ENCODE assay signal across 8 cellular contexts in the genomic region with DNA sequence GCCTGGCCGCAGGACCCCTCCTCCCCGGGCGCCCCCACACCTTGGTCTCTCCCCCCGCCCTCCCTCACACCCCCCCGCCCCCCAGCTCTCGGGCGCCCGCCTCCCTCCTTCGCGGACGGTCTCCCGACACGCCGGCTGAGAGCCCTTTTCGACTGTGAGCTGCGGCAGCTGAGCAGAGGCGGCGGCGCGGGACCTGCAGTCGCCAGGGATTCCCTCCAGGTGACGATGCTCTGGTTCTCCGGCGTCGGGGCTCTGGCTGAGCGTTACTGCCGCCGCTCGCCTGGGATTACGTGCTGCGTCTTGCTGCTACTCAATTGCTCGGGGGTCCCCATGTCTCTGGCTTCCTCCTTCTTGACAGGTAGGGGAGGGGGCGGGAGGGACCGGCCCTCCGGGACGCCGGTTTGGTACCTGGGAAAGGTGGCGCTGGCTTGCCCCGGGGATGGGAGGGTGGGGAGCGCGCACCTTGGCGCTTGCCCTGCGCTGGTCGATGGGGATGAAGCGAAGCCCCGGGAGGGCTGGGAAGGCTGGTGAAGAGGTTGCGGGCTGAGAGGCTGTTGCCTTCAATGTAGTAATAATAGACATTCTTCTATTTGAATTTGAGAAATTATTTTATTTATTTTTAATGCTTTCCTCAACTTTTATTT. TPM values are rescaled to one million over a fixed set of nuclear protein-coding genes. Genes with fewer than 3 reads are reported as not detected.
A peak's percentile ranks its signal among the peaks of the same experiment; 100 is the strongest.
DNase-seq lines count a peak whose midpoint lies in the region; ATAC-seq, FAIRE-seq and TF ChIP-seq lines count a peak whose summit lies in the region.

A gene (plus strand): TSS at position 151 of the 644 bp plus-strand sequence. CDS start 75 bp downstream, at position 226.

- H3K79me1 ChIP-seq in IMR-90 (ENCODE audit: low read depth in 1 of 2, low read length in 2 of 2) = no peaks in the 10 kb centered on the region

- CTCF ChIA-PET in IMR-90 (lab: Yijun Ruan, JAX) = interaction anchor here (0.6 to 1.9 kb wide), 4 partner anchors 11 to 732 kb away, joined by 3 to 7 read pairs (median 4); no protein-coding TSS in a partner anchor
- CTCF ChIA-PET in activated B cell treated with CpG ODN at 0.5 μM for 24 hours (lab: Charles Lee) = interaction anchor here (1.7 kb wide), 1 partner anchor 10 kb away, joined by 7 read pairs; no protein-coding TSS in a partner anchor

- H3K4me2 ChIP-seq in IMR-90 (ENCODE audit: low read depth, low read length) = peak within 1 kb of the TSS; percentile 96

- H3K4ac ChIP-seq in IMR-90 (ENCODE audit: low read depth, low read length) = peak within 1 kb of the TSS; percentile 58

- DNase-seq in Caki2 (ENCODE audit: low read depth) = peak; percentile 29
- DNase-seq in IMR-90 = peak; percentile 19
- DNase-seq in activated B cell treated with CpG ODN at 0.5 μM for 24 hours = no peak
- peak; percentile 27 to 42 for DNase-seq in frontal cortex (ENCODE audit: low spot score in 2 of 2)
- DNase-seq in GDM1 (lab: John Stamatoyannopoulos, UW) = no peak
- DNase-seq in UCSD-AML1 (lab: John Stamatoyannopoulos, UW; ENCODE audit: unreplicated experiment) = no peak

- peak within 1 kb of the TSS; percentile 96 for H2AFZ ChIP-seq in IMR-90 (replicated peaks; ENCODE audit: low read length, poor library complexity)
- peak within 1 kb of the TSS; percentile 97 for H2AFZ ChIP-seq in neuron (ENCODE audit: low read depth, low read length)

- H3K9ac ChIP-seq in IMR-90 (ENCODE audit: low read depth, low read length) = peak within 1 kb of the TSS; percentile 88

- TF ChIP-seq CTCF in IMR-90 (conservative IDR thresholded peaks at IDR 0.05; ENCODE audit: low read depth, low read length) = no peak
- no peak for TF ChIP-seq CTCF in activated B cell treated with CpG ODN at 0.5 μM for 24 hours (IDR thresholded peaks at IDR 0.05)

- H3K9me1 ChIP-seq in IMR-90 (ENCODE audit: insufficient read depth, low read length) = no peaks in the 10 kb centered on the region

- H3K23ac ChIP-seq in IMR-90 (ENCODE audit: low read depth, low read length) = peak within 1 kb of the TSS; percentile 78; the same call in 1 of the 2 replicates

- H3K56ac ChIP-seq in IMR-90 (ENCODE audit: extremely low read depth, insufficient read depth, low read length) = peak within 1 kb of the TSS; percentile 35

- peak within 1 kb of the TSS; percentile 41 for H3K14ac ChIP-seq in IMR-90 (replicated peaks; ENCODE audit: low read depth, low read length)

- H3K4me3 ChIP-seq in IMR-90 (ENCODE audit: insufficient read depth, low read depth, low read length) (peak within 1 kb of the TSS; percentile 93), neuron (ENCODE audit: low read length) (peak within 1 kb of the TSS; percentile 42)

- no peaks in the 10 kb centered on the region for H3K36me3 ChIP-seq in IMR-90 (ENCODE audit: control insufficient read depth, insufficient read depth, low read length)
- H3K36me3 ChIP-seq in neuron (ENCODE audit: insufficient read depth, low read length) = no peaks in the 10 kb centered on the region

- H2BK5ac ChIP-seq in IMR-90 (ENCODE audit: low read depth, low read length, poor library complexity, severe bottlenecking) = peak within 1 kb of the TSS; percentile 70

- no peak for FAIRE-seq in frontal cortex (lab: Jason Lieb, UNC)

- peak within 1 kb of the TSS; percentile 28; the same call in 2 of the 3 replicates for H2BK15ac ChIP-seq in IMR-90 (ENCODE audit: low read depth, low read length)

- H2BK120ac ChIP-seq in IMR-90 (ENCODE audit: low read depth, low read length) = peak within 1 kb of the TSS; percentile 48

- H3K27me3 ChIP-seq in IMR-90 (ENCODE audit: control insufficient read depth, insufficient read depth, low read length) (no peaks in the 10 kb centered on the region), neuron (ENCODE audit: insufficient read depth, low read length) (peaks cover 46% of the 10 kb centered on the region)

- H3K27ac Mint-ChIP-seq in activated B cell treated with CpG ODN at 0.5 μM for 24 hours = no peak within 1 kb of the TSS

- H3K27ac ChIP-seq in IMR-90 (ENCODE audit: insufficient read depth, low read length) = peak within 1 kb of the TSS; percentile 74

- H2AK5ac ChIP-seq in IMR-90 (ENCODE audit: low read depth, low read length) = peak within 1 kb of the TSS; percentile 76; the same call in 1 of the 2 replicates

- WGBS in IMR-90 (ENCODE audit: extremely low coverage in 2 of 2, insufficient read length in 1 of 2), 2 experiments = 0% methylated on average over 15 of the region's 47 CpGs; no CpG with 5 or more reads in 1 of the 2 experiments

- H3K4me1 ChIP-seq in IMR-90 (ENCODE audit: control insufficient read depth, insufficient read depth, low read length) = peaks cover 4% of the 10 kb centered on the region; the same call in 1 of the 2 replicates
- peaks cover 7% of the 10 kb centered on the region for H3K4me1 ChIP-seq in neuron (ENCODE audit: insufficient read depth, low read length)

- peak within 1 kb of the TSS; percentile 73 for H3K18ac ChIP-seq in IMR-90 (ENCODE audit: low read depth, low read length)

- H2AK9ac ChIP-seq in IMR-90 (replicated peaks; ENCODE audit: low read depth, low read length, poor library complexity) = peak within 1 kb of the TSS; percentile 79

- no peak for TF ChIP-seq POLR2A in IMR-90 (IDR thresholded peaks at IDR 0.05; ENCODE audit: low read depth, low read length)

- peaks cover 50% of the 10 kb centered on the region for H3K27me3 Mint-ChIP-seq in activated B cell treated with CpG ODN at 0.5 μM for 24 hours

- peak within 1 kb of the TSS; percentile 75 for H3K4me3 Mint-ChIP-seq in activated B cell treated with CpG ODN at 0.5 μM for 24 hours

- peak within 1 kb of the TSS; percentile 85; the same call in 1 of the 2 replicates for H4K91ac ChIP-seq in IMR-90 (ENCODE audit: insufficient read depth, low read depth, low read length)

- no peaks in the 10 kb centered on the region for H3K36me3 Mint-ChIP-seq in activated B cell treated with CpG ODN at 0.5 μM for 24 hours (ENCODE audit: low read depth)

- no peaks in the 10 kb centered on the region for H3K9me3 ChIP-seq in IMR-90 (ENCODE audit: control insufficient read depth, insufficient read depth, low read length)
- H3K9me3 ChIP-seq in neuron (ENCODE audit: low read length) = no peaks in the 10 kb centered on the region

- dilution Hi-C loops in IMR-90 (cut with HindIII; ENCODE audit: low sequenced_read_pairs, unreplicated experiment) = no loop called here

- intact Hi-C loops in IMR-90 (cut with micrococcal nuclease) = loop anchor here (5.0 kb wide), 3 partner anchors 172 to 718 kb away; no protein-coding TSS in a partner anchor
- intact Hi-C loops in activated B cell treated with CpG ODN at 0.5 μM for 24 hours (cut with micrococcal nuclease) = no loop called here

- peak within 1 kb of the TSS; percentile 80 for H4K5ac ChIP-seq in IMR-90 (ENCODE audit: low read depth, low read length)

- H4K8ac ChIP-seq in IMR-90 (ENCODE audit: low read depth in 2 of 2, low read length in 2 of 2) = peak within 1 kb of the TSS; percentile 62 to 65

- in situ Hi-C loops in Caki2 (cut with HindIII; ENCODE audit: low pct_unique_long_range_greater_than_20kb, low sequenced_read_pairs) = loop anchor here (25.0 kb wide), 1 partner anchor 418 kb away; no protein-coding TSS in a partner anchor
- in situ Hi-C loops in IMR-90 (cut with MboI; ENCODE audit: low sequenced_read_pairs) = no loop called here

- ATAC-seq in IMR-90 (ENCODE audit: low read depth) (peak; percentile 33), activated B cell treated with CpG ODN at 0.5 μM for 24 hours (ENCODE audit: low read depth) (no peak), GM19455 (IDR thresholded peaks at IDR 0.05; ENCODE audit: unreplicated experiment) (no peak)

- H4K20me1 ChIP-seq in IMR-90 (ENCODE audit: insufficient read depth, low read length) = no peaks in the 10 kb centered on the region

- H3K9me3 Mint-ChIP-seq in activated B cell treated with CpG ODN at 0.5 μM for 24 hours = no peaks in the 10 kb centered on the region

- H3K4me1 Mint-ChIP-seq in activated B cell treated with CpG ODN at 0.5 μM for 24 hours = peaks cover 15% of the 10 kb centered on the region

- no TSS peak for BruUV-seq in IMR-90 (replicated peaks; lab: Mats Ljungman, UMichigan)

- no peak for TF ChIP-seq RAD21 in IMR-90 (IDR thresholded peaks at IDR 0.05; ENCODE audit: low read length)

- POLR2A ChIA-PET in IMR-90 (lab: Charles Lee; ENCODE audit: unreplicated experiment) (interaction anchor here (0.6 to 0.7 kb wide), 2 partner anchors 98 to 879 kb away, joined by 5 to 11 read pairs; no protein-coding TSS in a partner anchor), activated B cell treated with CpG ODN at 0.5 μM for 24 hours (lab: Charles Lee) (interaction anchor here (0.6 kb wide), 1 partner anchor 674 kb away, joined by 10 read pairs; no protein-coding TSS in a partner anchor)

- peak within 1 kb of the TSS; percentile 11; the same call in 1 of the 2 replicates for H2BK20ac ChIP-seq in IMR-90 (ENCODE audit: low read depth, low read length)

TF ChIP-seq in IMR-90, 13 proteins besides CTCF, POLR2A, EP300 and RAD21 (continues in another document):
- TF ChIP-seq, protein P1, sequence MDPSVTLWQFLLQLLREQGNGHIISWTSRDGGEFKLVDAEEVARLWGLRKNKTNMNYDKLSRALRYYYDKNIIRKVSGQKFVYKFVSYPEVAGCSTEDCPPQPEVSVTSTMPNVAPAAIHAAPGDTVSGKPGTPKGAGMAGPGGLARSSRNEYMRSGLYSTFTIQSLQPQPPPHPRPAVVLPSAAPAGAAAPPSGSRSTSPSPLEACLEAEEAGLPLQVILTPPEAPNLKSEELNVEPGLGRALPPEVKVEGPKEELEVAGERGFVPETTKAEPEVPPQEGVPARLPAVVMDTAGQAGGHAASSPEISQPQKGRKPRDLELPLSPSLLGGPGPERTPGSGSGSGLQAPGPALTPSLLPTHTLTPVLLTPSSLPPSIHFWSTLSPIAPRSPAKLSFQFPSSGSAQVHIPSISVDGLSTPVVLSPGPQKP (IDR thresholded peaks at IDR 0.05; ENCODE audit: borderline replicate concordance, low read depth, low read length) = no peak
- TF ChIP-seq MXI1 (IDR thresholded peaks at IDR 0.05; ENCODE audit: borderline replicate concordance, low read depth, low read length) (no peak), CHD1 (IDR thresholded peaks at IDR 0.05; ENCODE audit: low read depth, low read length) (no peak), NFE2L2 (IDR thresholded peaks at IDR 0.05; ENCODE audit: low read depth, low read length) (no peak), CEBPB (IDR thresholded peaks at IDR 0.05; ENCODE audit: low read depth, low read length) (no peak)

RNA-seq across cellular contexts. Expression of the gene that starts here (rescaled TPM):
- not detected in 2 replicates for total RNA-seq in Caki2 (2014; rRNA removed; shearing (Covaris generic); ENCODE audit: low replicate concordance)
- 7.5 and 7.9 TPM in 2 replicates for total RNA-seq in IMR-90 (2012; rRNA removed)
- 4.6 and 6.2 TPM in 2 replicates for polyA plus RNA-seq in IMR-90 (2012; rRNA removed)
- 4.7 and 5.8 TPM in 2 replicates for polyA plus RNA-seq in IMR-90 (2012; cell fraction: cytosol; rRNA removed)
- polyA plus RNA-seq in IMR-90 (2012; cell fraction: nucleus; rRNA removed; ENCODE audit: low replicate concordance) = 6.5 and 7.8 TPM in 2 replicates
- not detected in 2 replicates for total RNA-seq in activated B cell treated with CpG ODN at 0.5 μM for 24 hours
- 2.9 TPM for total RNA-seq in frontal cortex

Comparison
In these comparisons a context has a peak if more than half of its experiments do, and no peak if none do; other contexts are left out.
1. Peak in DNase-seq in Caki2; RNA of the gene not detected or under 1 TPM.
2. DNase-seq: peak in IMR-90 (single experiment) and frontal cortex (2 of 2); none in activated B cell treated with CpG ODN at 0.5 μM for 24 hours (single experiment), GDM1 (single experiment) and UCSD-AML1 (single experiment).